Comparison of ENCODE assay signal across 14 cellular contexts in genomic region chr3:112334709-112335108, GRCh38. TPM values are rescaled to one million over a fixed set of nuclear protein-coding genes. Genes with fewer than 3 reads are reported as not detected.
DNase-seq lines count a peak whose midpoint lies in the region; ATAC-seq and TF ChIP-seq lines count a peak whose summit lies in the region.
"Had no signal": no experiment of that assay in that cellular context is flagged by ENCODE, and none has a peak within 500 bp of the region (broad histone marks: within the 10 kb centered on the region; RNA-seq: fewer than 3 reads in every experiment).

No MANE protein-coding gene starts in this region.

- H3K4me1 ChIP-seq in heart left ventricle (peaks cover 0 to 15% (median 0%) of the 10 kb centered on the region in 12 donors), vagina (peaks cover 18% of the 10 kb centered on the region)

- H3K9me3 ChIP-seq in heart left ventricle (no peaks in the 10 kb centered on the region), vagina (no peaks in the 10 kb centered on the region)

- TF ChIP-seq CTCF in heart left ventricle (IDR thresholded peaks at IDR 0.05), result no peak
- no peak for TF ChIP-seq CTCF in dorsolateral prefrontal cortex (IDR thresholded peaks at IDR 0.05 in 54 of 56, conservative IDR thresholded peaks at IDR 0.05 in 2 of 56; ENCODE audit: low read depth in 1 of 56, partially characterized antibody in 56 of 56)
- no peak for TF ChIP-seq CTCF in nephron (IDR thresholded peaks at IDR 0.05; ENCODE audit: unreplicated experiment in 3 of 3)
- TF ChIP-seq CTCF in vagina (IDR thresholded peaks at IDR 0.05), result no peak

- peaks cover 25% of the 10 kb centered on the region for H3K36me3 Mint-ChIP-seq in nephron (ENCODE audit: low read depth)
- H3K36me3 Mint-ChIP-seq: activated CD8-positive, alpha-beta memory T cell treated with anti-CD3 and anti-CD28 coated beads, Interleukin-2, amount 10 ng/mL, durations not matched to agents 7 days and 5 days; naive thymus-derived CD8-positive, alpha-beta T cell had no signal

- TF ChIP-seq POLR2A in heart left ventricle (IDR thresholded peaks at IDR 0.05) (no peak), vagina (IDR thresholded peaks at IDR 0.05) (no peak)

- peak overlapping the region; percentile 88 to 95 (median 93) for H3K4me3 Mint-ChIP-seq in nephron

- WGBS in heart left ventricle, 4 donors, result 39 to 58% (median 51%) methylated on average over 4 of the region's 4 CpGs

- H3K36me3 ChIP-seq in heart left ventricle (no peaks in the 10 kb centered on the region), vagina (no peaks in the 10 kb centered on the region)

- H3K27me3 ChIP-seq in heart left ventricle, result peaks cover 0 to 9% (median 0%) of the 10 kb centered on the region in 9 donors
- no peaks in the 10 kb centered on the region for H3K27me3 ChIP-seq in dorsolateral prefrontal cortex
- H3K27me3 ChIP-seq in vagina, result no peaks in the 10 kb centered on the region

- peaks cover 5% of the 10 kb centered on the region for H3K27me3 Mint-ChIP-seq in nephron (ENCODE audit: low read depth)

- no peaks in the 10 kb centered on the region for H3K9me3 Mint-ChIP-seq in nephron
- H3K9me3 Mint-ChIP-seq: naive thymus-derived CD8-positive, alpha-beta T cell had no signal

- peak overlapping the region; percentile 97 to 99 (median 99) for H3K27ac Mint-ChIP-seq in nephron
- H3K27ac Mint-ChIP-seq: activated CD8-positive, alpha-beta memory T cell treated with anti-CD3 and anti-CD28 coated beads, Interleukin-2, amount 10 ng/mL, durations not matched to agents 7 days and 5 days had no signal

- H3K4me3 ChIP-seq in heart left ventricle (peak overlapping the region in 7 of 12 donors; percentile 48 to 65 (median 60)), dorsolateral prefrontal cortex (peak overlapping the region; percentile 54 to 95 (median 77)), vagina (peak overlapping the region in 1 of 2 donors; percentile 65)

- no peak for ATAC-seq in heart left ventricle
- no peak for ATAC-seq in left cardiac atrium
- no peak for ATAC-seq in HG03095 (IDR thresholded peaks at IDR 0.05; ENCODE audit: unreplicated experiment)
- ATAC-seq: activated CD8-positive, alpha-beta memory T cell treated with anti-CD3 and anti-CD28 coated beads, Interleukin-2, amount 10 ng/mL, durations not matched to agents 7 days and 5 days had no signal

- no peak for DNase-seq in heart left ventricle
- DNase-seq in left cardiac atrium, result no peak
- no peak for DNase-seq in dorsolateral prefrontal cortex
- no peak for DNase-seq in vagina (ENCODE audit: extremely low spot score in 2 of 2)
- DNase-seq in foreskin melanocyte, result no peak
- DNase-seq in NCI-H1930 (lab: John Stamatoyannopoulos, UW), result no peak
- DNase-seq: activated CD8-positive, alpha-beta memory T cell treated with anti-CD3 and anti-CD28 coated beads, Interleukin-2, amount 10 ng/mL, durations not matched to agents 7 days and 5 days; NCI-H187 treated with DMSO at 0.1 percent for 48 hours had no signal

- intact Hi-C loops in heart left ventricle (cut with DNase I) (no loop called here), left cardiac atrium (cut with DNase I) (loop anchor here in 1 of 2 donors (10.0 kb wide), 1 partner anchor 170 kb away; no protein-coding TSS in a partner anchor), dorsolateral prefrontal cortex (cut with DNase I) (no loop called here), vagina (cut with DNase I) (loop anchor here (10.0 kb wide), 1 partner anchor 190 kb away; no protein-coding TSS in a partner anchor)

- H3K27ac ChIP-seq in heart left ventricle (peak overlapping the region in 7 of 12 donors; percentile 60 to 77 (median 68)), dorsolateral prefrontal cortex (peak overlapping the region; percentile 35 to 100 (median 98)), vagina (peak overlapping the region; percentile 86)
- H3K27ac ChIP-seq: epithelial cell of prostate, RWPE1 had no signal

- peaks cover 29% of the 10 kb centered on the region for H3K4me1 Mint-ChIP-seq in nephron

RNA-seq across cellular contexts. Expression of gene CD200, which starts 1.8 kb away (rescaled TPM):
- total RNA-seq in heart left ventricle, result 10 to 100 TPM in 1 of 9 donors, 1 to 10 TPM in 3, under 1 TPM in 5; 0.26 to 23.9 (median 0.81) TPM
- under 1 TPM; 0.38 to 0.94 TPM for polyA plus RNA-seq in heart left ventricle
- total RNA-seq in left cardiac atrium, result 1 to 10 TPM; 5.8 to 6.7 TPM
- 100 to 1,000 TPM in 13 of 120 experiments, 10 to 100 TPM in 107; 27.6 to 121 (median 80.1) TPM for total RNA-seq in dorsolateral prefrontal cortex
- 3.9 TPM for total RNA-seq in vagina

RNA-seq across cellular contexts. Expression of gene SLC9C1, which starts 40.7 kb away (rescaled TPM):
- total RNA-seq in heart left ventricle (1 to 10 TPM in 7 of 9 donors, under 1 TPM in 2; 0.48 to 3.8 (median 1.4) TPM), left cardiac atrium (1 to 10 TPM in 1 of 2 donors, under 1 TPM in 1; 0.26 to 1.4 TPM), dorsolateral prefrontal cortex (1 to 10 TPM in 1 of 120 experiments, under 1 TPM in 11, not detected in 108; 0.12 to 1.4 (median 0.27) TPM), vagina (not detected)
- under 1 TPM; 0.11 to 0.15 TPM for polyA plus RNA-seq in heart left ventricle
- total RNA-seq: naive thymus-derived CD8-positive, alpha-beta T cell had no signal
- polyA plus RNA-seq: BJ; naive thymus-derived CD8-positive, alpha-beta T cell had no signal
